Comparison of ENCODE assay signal across 8 cellular contexts in genomic region chr5:138464388-138465287, GRCh38.
DNase-seq lines count a peak whose midpoint lies in the region; ATAC-seq and FAIRE-seq lines count a peak whose summit lies in the region.

No MANE protein-coding gene starts in this region.

- H3K9ac ChIP-seq in BLaER1 treated with 17β-estradiol and CSF1 and Interleukin-3, amounts not matched to agents 10 nM and 100 nM: peak overlapping the region; percentile 85 to 97 (median 90)

- H3K4me3 ChIP-seq in BLaER1 treated with 17β-estradiol and CSF1 and Interleukin-3, amounts not matched to agents 10 nM and 100 nM: peak overlapping the region; percentile 72 to 96 (median 84)

- peak overlapping the region; percentile 88 to 95 (median 93) for H3K27ac ChIP-seq in BLaER1 treated with 17β-estradiol and CSF1 and Interleukin-3, amounts not matched to agents 10 nM and 100 nM
- H3K27ac ChIP-seq in layer of hippocampus (ENCODE audit: low read depth, low read length): peak overlapping the region; percentile 99

- peak overlapping the region; percentile 82 to 98 (median 97) for H3K4me2 ChIP-seq in BLaER1 treated with 17β-estradiol and CSF1 and Interleukin-3, amounts not matched to agents 10 nM and 100 nM

- ATAC-seq in GM19328 (IDR thresholded peaks at IDR 0.05; ENCODE audit: unreplicated experiment) (peak; percentile 76), HG03469 (IDR thresholded peaks at IDR 0.05; ENCODE audit: unreplicated experiment) (peak; percentile 57)

- peak; percentile 75 for DNase-seq in NCI-H524 treated with DMSO at 0.1 percent for 48 hours (lab: John Stamatoyannopoulos, UW)
- peak; percentile 98 for DNase-seq in activated CD4-positive, alpha-beta T cell treated with anti-CD3 and anti-CD28 coated beads for 48 hours
- peak; percentile 93 to 94 (median 94) for DNase-seq in stimulated activated CD4-positive, alpha-beta T cell treated with anti-CD3 and anti-CD28 coated beads, Interleukin-1b, Interleukin-23, amount 100 ng/mL, for 24 hours (ENCODE audit: low read depth in 4 of 4, low spot score in 1 of 4)

- FAIRE-seq in colon (lab: Jason Lieb, UNC): peak; percentile 14

- H3K36me3 ChIP-seq in BLaER1 treated with 17β-estradiol and CSF1 and Interleukin-3, amounts not matched to agents 10 nM and 100 nM: peaks cover 13 to 37% (median 31%) of the 10 kb centered on the region in 11 experiments

- peaks cover 0 to 8% (median 0%) of the 10 kb centered on the region in 11 experiments; a peak in 1 of 22 replicates for H3K9me3 ChIP-seq in BLaER1 treated with 17β-estradiol and CSF1 and Interleukin-3, amounts not matched to agents 10 nM and 100 nM (replicated peaks in 1 of 11)

- peaks cover 0 to 16% (median 0%) of the 10 kb centered on the region in 11 experiments; a peak in 5 of 22 replicates for H3K27me3 ChIP-seq in BLaER1 treated with 17β-estradiol and CSF1 and Interleukin-3, amounts not matched to agents 10 nM and 100 nM
- no peaks in the 10 kb centered on the region for H3K27me3 ChIP-seq in layer of hippocampus (ENCODE audit: control insufficient read depth, insufficient read depth, low read length)

- peaks cover 35 to 44% (median 43%) of the 10 kb centered on the region in 11 experiments for H4K20me1 ChIP-seq in BLaER1 treated with 17β-estradiol and CSF1 and Interleukin-3, amounts not matched to agents 10 nM and 100 nM

- peaks cover 58 to 67% (median 64%) of the 10 kb centered on the region in 10 experiments for H3K4me1 ChIP-seq in BLaER1 treated with 17β-estradiol and CSF1 and Interleukin-3, amounts not matched to agents 10 nM and 100 nM

Comparison
In these comparisons a context has a peak if more than half of its experiments do, and no peak if none do; other contexts are left out.
1. Peak in every context shown above with its lines: DNase-seq, ATAC-seq, H3K4me3 ChIP-seq and H3K27ac ChIP-seq.